ENCODE assay signal across 1 cellular context in the genomic region with DNA sequence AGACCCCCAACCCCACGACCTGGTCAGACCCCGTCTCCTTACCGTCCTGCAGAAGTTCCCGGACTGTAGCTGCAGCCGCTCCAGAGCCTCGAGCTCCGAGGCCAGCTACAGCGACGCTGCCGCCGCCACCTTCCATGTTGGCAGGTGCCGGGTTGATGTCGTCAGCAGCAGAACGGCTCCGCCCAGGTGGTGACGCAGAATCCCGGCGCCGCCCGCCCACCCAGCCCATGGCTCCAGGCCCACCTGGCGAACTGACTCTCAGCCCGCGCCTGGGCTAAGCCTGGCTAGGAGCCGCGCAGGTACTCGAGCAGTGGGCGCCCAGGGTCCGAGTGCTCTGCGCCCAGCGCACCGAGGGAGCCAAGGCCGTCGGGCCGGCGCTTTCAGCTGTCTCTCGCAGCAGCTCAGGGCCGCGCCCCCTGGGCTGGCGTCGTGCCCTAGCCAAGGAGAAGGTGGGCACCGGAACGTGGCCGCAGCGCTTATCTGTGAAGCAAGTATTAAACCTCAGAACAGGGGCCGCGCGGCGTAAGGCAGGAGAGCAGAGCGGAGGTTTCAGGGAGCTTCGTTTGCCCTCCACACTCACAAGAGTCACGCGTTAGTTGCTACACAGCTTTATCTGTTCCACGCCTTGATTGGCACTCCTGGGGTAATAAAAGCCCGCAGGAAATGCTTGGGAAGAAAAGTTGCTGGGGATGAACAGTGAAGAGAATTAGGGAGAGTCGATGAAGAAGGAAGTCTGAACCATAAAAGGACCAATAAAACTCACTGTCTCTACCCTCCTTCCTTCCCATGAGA.
TF ChIP-seq lines count a peak whose summit lies in the region.

COG5 (minus strand) TSS at position 160 of the 792 bp plus-strand sequence; CDS start at position 136, 24 bp downstream.
DUS4L (plus strand) TSS at position 211 of the 792 bp plus-strand sequence. CDS start 3,100 bp downstream, outside the sequence.

TF ChIP-seq in GM12878, 131 proteins besides CTCF, POLR2A, EP300 and RAD21 (continues in another document):
- TF ChIP-seq BACH1 (IDR thresholded peaks at IDR 0.05; ENCODE audit: borderline replicate concordance) (no peak; the same call in 1 of the 2 replicates), TBL1XR1 (IDR thresholded peaks at IDR 0.05; ENCODE audit: low read depth, low read length) (no peak), BHLHE40 (IDR thresholded peaks at IDR 0.05; ENCODE audit: borderline replicate concordance in 1 of 2, low read depth in 2 of 2, low read length in 1 of 2) (peak; percentile 75 to 92; a peak in 3 of 4 replicates), SMC3 (IDR thresholded peaks at IDR 0.05; ENCODE audit: borderline replicate concordance, low read length) (no peak), ZNF207 (IDR thresholded peaks at IDR 0.05; ENCODE audit: borderline replicate concordance) (no peak), POLR2AphosphoS2 (IDR thresholded peaks at IDR 0.05; ENCODE audit: low read depth, low read length) (peak; percentile 52; the same call in 1 of the 2 replicates), FOS (IDR thresholded peaks at IDR 0.05; ENCODE audit: borderline replicate concordance, extremely low read depth, insufficient read length) (no peak), YBX1 (IDR thresholded peaks at IDR 0.05) (no peak), RB1 (IDR thresholded peaks at IDR 0.05; ENCODE audit: borderline replicate concordance) (peak; percentile 64; the same call in 1 of the 2 replicates), POLR2AphosphoS5 (IDR thresholded peaks at IDR 0.05; ENCODE audit: low read length) (peak; percentile 89), TARDBP (IDR thresholded peaks at IDR 0.05; ENCODE audit: borderline replicate concordance) (peak; percentile 81; the same call in 1 of the 2 replicates), E4F1 (IDR thresholded peaks at IDR 0.05; ENCODE audit: borderline replicate concordance, partially characterized antibody) (no peak), CHD1 (IDR thresholded peaks at IDR 0.05; ENCODE audit: low read depth, low read length) (peak; percentile 91; the same call in 1 of the 2 replicates), BCLAF1 (IDR thresholded peaks at IDR 0.05) (peak; percentile 84), SMAD1 (IDR thresholded peaks at IDR 0.05; ENCODE audit: low read depth, partially characterized antibody) (no peak), KDM1A (IDR thresholded peaks at IDR 0.05; ENCODE audit: borderline replicate concordance) (no peak), YY1 (IDR thresholded peaks at IDR 0.05; ENCODE audit: low read depth, low read length) (peak; percentile 95), NFYA (IDR thresholded peaks at IDR 0.05; ENCODE audit: borderline replicate concordance, low read depth, low read length) (no peak), KLF5 (IDR thresholded peaks at IDR 0.05; ENCODE audit: partially characterized antibody) (peak; percentile 90), TCF3 (IDR thresholded peaks at IDR 0.05; ENCODE audit: borderline replicate concordance, insufficient read depth, low read depth, low read length) (peak; percentile 60; the same call in 1 of the 2 replicates), TCF7 (IDR thresholded peaks at IDR 0.05; ENCODE audit: borderline replicate concordance) (no peak), IKZF2 (IDR thresholded peaks at IDR 0.05) (no peak; a peak in 1 of 4 replicates), CBX5 (IDR thresholded peaks at IDR 0.05; ENCODE audit: low read depth) (no peak), BRCA1 (IDR thresholded peaks at IDR 0.05; ENCODE audit: low read depth, low read length) (no peak), GATAD2B (conservative IDR thresholded peaks at IDR 0.05; ENCODE audit: low read depth) (peak; percentile 66; the same call in 1 of the 2 replicates), RUNX3 (IDR thresholded peaks at IDR 0.05; ENCODE audit: low read length) (0 out of 2 replicates have a peak, but pooled peaks have one; percentile 3), SMARCA5 (IDR thresholded peaks at IDR 0.05) (0 out of 2 replicates have a peak, but pooled peaks have one; percentile 56), ELK1 (IDR thresholded peaks at IDR 0.05; ENCODE audit: low read depth, low read length) (no peak), CBX3 (IDR thresholded peaks at IDR 0.05; ENCODE audit: borderline replicate concordance, low read depth) (no peak), PRDM15 (CRISPR knock-in tag; IDR thresholded peaks at IDR 0.05) (no peak), ZZZ3 (IDR thresholded peaks at IDR 0.05; ENCODE audit: control insufficient read depth, insufficient read length, low read depth) (no peak)
- TF ChIP-seq, protein P1, sequence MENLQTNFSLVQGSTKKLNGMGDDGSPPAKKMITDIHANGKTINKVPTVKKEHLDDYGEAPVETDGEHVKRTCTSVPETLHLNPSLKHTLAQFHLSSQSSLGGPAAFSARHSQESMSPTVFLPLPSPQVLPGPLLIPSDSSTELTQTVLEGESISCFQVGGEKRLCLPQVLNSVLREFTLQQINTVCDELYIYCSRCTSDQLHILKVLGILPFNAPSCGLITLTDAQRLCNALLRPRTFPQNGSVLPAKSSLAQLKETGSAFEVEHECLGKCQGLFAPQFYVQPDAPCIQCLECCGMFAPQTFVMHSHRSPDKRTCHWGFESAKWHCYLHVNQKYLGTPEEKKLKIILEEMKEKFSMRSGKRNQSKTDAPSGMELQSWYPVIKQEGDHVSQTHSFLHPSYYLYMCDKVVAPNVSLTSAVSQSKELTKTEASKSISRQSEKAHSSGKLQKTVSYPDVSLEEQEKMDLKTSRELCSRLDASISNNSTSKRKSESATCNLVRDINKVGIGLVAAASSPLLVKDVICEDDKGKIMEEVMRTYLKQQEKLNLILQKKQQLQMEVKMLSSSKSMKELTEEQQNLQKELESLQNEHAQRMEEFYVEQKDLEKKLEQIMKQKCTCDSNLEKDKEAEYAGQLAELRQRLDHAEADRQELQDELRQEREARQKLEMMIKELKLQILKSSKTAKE (IDR thresholded peaks at IDR 0.05; ENCODE audit: low read depth, poor library complexity, severe bottlenecking) = no peak
- TF ChIP-seq, protein P2, sequence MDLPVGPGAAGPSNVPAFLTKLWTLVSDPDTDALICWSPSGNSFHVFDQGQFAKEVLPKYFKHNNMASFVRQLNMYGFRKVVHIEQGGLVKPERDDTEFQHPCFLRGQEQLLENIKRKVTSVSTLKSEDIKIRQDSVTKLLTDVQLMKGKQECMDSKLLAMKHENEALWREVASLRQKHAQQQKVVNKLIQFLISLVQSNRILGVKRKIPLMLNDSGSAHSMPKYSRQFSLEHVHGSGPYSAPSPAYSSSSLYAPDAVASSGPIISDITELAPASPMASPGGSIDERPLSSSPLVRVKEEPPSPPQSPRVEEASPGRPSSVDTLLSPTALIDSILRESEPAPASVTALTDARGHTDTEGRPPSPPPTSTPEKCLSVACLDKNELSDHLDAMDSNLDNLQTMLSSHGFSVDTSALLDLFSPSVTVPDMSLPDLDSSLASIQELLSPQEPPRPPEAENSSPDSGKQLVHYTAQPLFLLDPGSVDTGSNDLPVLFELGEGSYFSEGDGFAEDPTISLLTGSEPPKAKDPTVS (IDR thresholded peaks at IDR 0.05; ENCODE audit: low read depth, low read length) = no peak
- TF ChIP-seq, protein P3, sequence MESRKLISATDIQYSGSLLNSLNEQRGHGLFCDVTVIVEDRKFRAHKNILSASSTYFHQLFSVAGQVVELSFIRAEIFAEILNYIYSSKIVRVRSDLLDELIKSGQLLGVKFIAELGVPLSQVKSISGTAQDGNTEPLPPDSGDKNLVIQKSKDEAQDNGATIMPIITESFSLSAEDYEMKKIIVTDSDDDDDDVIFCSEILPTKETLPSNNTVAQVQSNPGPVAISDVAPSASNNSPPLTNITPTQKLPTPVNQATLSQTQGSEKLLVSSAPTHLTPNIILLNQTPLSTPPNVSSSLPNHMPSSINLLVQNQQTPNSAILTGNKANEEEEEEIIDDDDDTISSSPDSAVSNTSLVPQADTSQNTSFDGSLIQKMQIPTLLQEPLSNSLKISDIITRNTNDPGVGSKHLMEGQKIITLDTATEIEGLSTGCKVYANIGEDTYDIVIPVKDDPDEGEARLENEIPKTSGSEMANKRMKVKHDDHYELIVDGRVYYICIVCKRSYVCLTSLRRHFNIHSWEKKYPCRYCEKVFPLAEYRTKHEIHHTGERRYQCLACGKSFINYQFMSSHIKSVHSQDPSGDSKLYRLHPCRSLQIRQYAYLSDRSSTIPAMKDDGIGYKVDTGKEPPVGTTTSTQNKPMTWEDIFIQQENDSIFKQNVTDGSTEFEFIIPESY (IDR thresholded peaks at IDR 0.05) = no peak
- TF ChIP-seq, protein P4, sequence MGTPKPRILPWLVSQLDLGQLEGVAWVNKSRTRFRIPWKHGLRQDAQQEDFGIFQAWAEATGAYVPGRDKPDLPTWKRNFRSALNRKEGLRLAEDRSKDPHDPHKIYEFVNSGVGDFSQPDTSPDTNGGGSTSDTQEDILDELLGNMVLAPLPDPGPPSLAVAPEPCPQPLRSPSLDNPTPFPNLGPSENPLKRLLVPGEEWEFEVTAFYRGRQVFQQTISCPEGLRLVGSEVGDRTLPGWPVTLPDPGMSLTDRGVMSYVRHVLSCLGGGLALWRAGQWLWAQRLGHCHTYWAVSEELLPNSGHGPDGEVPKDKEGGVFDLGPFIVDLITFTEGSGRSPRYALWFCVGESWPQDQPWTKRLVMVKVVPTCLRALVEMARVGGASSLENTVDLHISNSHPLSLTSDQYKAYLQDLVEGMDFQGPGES (IDR thresholded peaks at IDR 0.05) = no peak
